9 cellular contexts compared by ENCODE assay signal in the genomic region with DNA sequence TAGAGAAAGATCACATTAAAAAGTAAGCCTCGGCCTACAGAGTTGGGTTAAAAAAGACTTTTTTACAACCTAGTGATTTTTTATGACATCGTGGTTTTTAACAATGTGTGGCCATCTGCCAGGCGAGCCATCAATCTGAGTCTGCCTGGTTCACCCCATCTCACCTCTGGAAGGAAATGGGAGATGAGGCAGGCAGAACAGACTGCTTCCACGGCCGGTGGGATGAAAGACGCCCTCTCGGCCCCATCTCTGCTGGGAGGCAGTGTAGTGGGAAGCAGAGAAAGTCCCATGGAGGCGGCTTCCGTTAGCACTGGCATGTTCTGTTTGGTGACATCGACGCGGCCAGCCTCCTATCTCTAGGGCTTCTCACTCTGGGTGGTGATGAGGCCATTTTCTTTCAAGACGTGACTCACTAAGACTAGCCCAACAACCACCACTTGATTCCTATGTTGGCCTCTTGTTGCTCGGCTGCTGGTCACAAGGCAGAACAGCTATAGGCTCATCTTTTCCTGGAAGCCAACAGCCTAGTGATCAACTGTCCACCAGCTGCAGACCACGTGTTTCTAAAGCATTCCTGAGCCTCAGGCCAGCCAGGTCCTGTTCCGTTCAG.
DNase-seq lines count a peak whose midpoint lies in the region; ATAC-seq, FAIRE-seq and TF ChIP-seq lines count a peak whose summit lies in the region.
"Had no signal": no experiment of that assay in that cellular context is flagged by ENCODE, and none has a peak within 500 bp of the region (broad histone marks: within the 10 kb centered on the region; RNA-seq: fewer than 3 reads in every experiment).

No MANE protein-coding gene starts in this region.

- no peak for TF ChIP-seq RAD21 in K562 (CRISPR knock-in tag; conservative IDR thresholded peaks at IDR 0.05 in 1 of 2, IDR thresholded peaks at IDR 0.05 in 1 of 2)

- H2AFZ ChIP-seq in K562 (ENCODE audit: low read depth, low read length): no peak overlapping the region

- ATAC-seq in K562 (peak; percentile 35; the same call in 1 of the 3 replicates), thoracic aorta (ENCODE audit: insufficient number of reproducible peaks, low FRiP score, low read depth) (no peak), HG03457 (IDR thresholded peaks at IDR 0.05; ENCODE audit: unreplicated experiment) (no peak), HG03045 (IDR thresholded peaks at IDR 0.05; ENCODE audit: unreplicated experiment) (no peak)

- in situ Hi-C loops in K562 (cut with MboI): no loop called here

- FAIRE-seq in K562 (lab: Jason Lieb, UNC): no peak

- TF ChIP-seq POLR2A in K562 (conservative IDR thresholded peaks at IDR 0.05): no peak

- CTCF ChIA-PET in K562 (lab: Yijun Ruan, JAX; ENCODE audit: low intra/inter-chr PET ratio): no interaction called here

- H3K27me3 ChIP-seq in K562 (ENCODE audit: control insufficient read depth in 2 of 2, insufficient read depth in 2 of 2, low read length in 2 of 2): peaks cover 18 to 31% of the 10 kb centered on the region in 2 experiments
- H3K27me3 ChIP-seq in thoracic aorta (replicated peaks; ENCODE audit: insufficient read depth): no peaks in the 10 kb centered on the region

- H3K9me1 ChIP-seq in K562 (ENCODE audit: control insufficient read depth, insufficient read depth, low read length): no peaks in the 10 kb centered on the region

- no peaks in the 10 kb centered on the region for H4K20me1 ChIP-seq in K562 (replicated peaks; ENCODE audit: control insufficient read depth, insufficient read depth, low read length)

- WGBS in K562 (ENCODE audit: insufficient coverage, low coverage, missing lambda C conversion rate): 5% methylated on average over 16 of the region's 16 CpGs

- no peak overlapping the region for H3K27ac ChIP-seq in K562 (ENCODE audit: extremely low read depth, low read depth, low read length)
- H3K27ac ChIP-seq in thoracic aorta: peak overlapping the region; percentile 44 to 51

- intact Hi-C loops in K562 (cut with micrococcal nuclease): no loop called here

- TF ChIP-seq CTCF in K562 (IDR thresholded peaks at IDR 0.05 in 2 of 3, conservative IDR thresholded peaks at IDR 0.05 in 1 of 3; ENCODE audit: insufficient read depth in 2 of 3, low read depth in 1 of 3, low read length in 3 of 3): no peak
- TF ChIP-seq CTCF in thoracic aorta (IDR thresholded peaks at IDR 0.05): no peak

- H3K9me3 ChIP-seq in K562 (replicated peaks; ENCODE audit: control insufficient read depth, insufficient read depth, low read depth, low read length) (no peaks in the 10 kb centered on the region), thoracic aorta (no peaks in the 10 kb centered on the region)

- H3K9ac ChIP-seq in K562 (ENCODE audit: insufficient read depth in 1 of 2, low read depth in 2 of 2, low read length in 2 of 2): no peak overlapping the region

- no peaks in the 10 kb centered on the region; a peak in 2 of 5 replicates for H3K4me1 ChIP-seq in K562 (replicated peaks in 1 of 2; ENCODE audit: control insufficient read depth in 2 of 2, insufficient read depth in 2 of 2, low read length in 2 of 2)
- peaks cover 10 to 55% of the 10 kb centered on the region in 2 donors for H3K4me1 ChIP-seq in thoracic aorta (ENCODE audit: control insufficient read depth in 1 of 2, low read depth in 2 of 2)

- no peaks in the 10 kb centered on the region for H3K79me2 ChIP-seq in K562 (ENCODE audit: control insufficient read depth, insufficient read depth, low read length)

- H3K36me3 ChIP-seq in K562 (ENCODE audit: control insufficient read depth, insufficient read depth, low read length): no peaks in the 10 kb centered on the region
- H3K36me3 ChIP-seq in thoracic aorta: no peaks in the 10 kb centered on the region

- POLR2A ChIA-PET in K562 (lab: Yijun Ruan, JAX): interaction anchor here (1.0 kb wide), 1 partner anchor 14 kb away, joined by 3 read pairs; no protein-coding TSS in a partner anchor

- BruUV-seq in K562 (replicated peaks; lab: Mats Ljungman, UMichigan): no TSS peak

- no peak overlapping the region for H3K4me3 ChIP-seq in K562
- H3K4me3 ChIP-seq in thoracic aorta: no peak overlapping the region

- no peak overlapping the region for H3K4me2 ChIP-seq in K562 (ENCODE audit: insufficient read depth, low read length)

- no peak for TF ChIP-seq EP300 in K562 (IDR thresholded peaks at IDR 0.05; ENCODE audit: low read length)

- peak; percentile 17 for DNase-seq in HuH-7 (ENCODE audit: low spot score)
- peak in 1 of 4 experiments; percentile 9 for DNase-seq in K562 (ENCODE audit: extremely low read depth in 1 of 4, low spot score in 3 of 4)
- peak; percentile 79 for DNase-seq in kidney glomerular epithelial cell (lab: John Stamatoyannopoulos, UW)
- DNase-seq in thoracic aorta (ENCODE audit: low spot score): no peak
- DNase-seq in middle frontal gyrus (ENCODE audit: extremely low spot score, low spot score): no peak
- DNase-seq: activated CD4-positive, alpha-beta T cell treated with anti-CD3 and anti-CD28 coated beads, Interleukin-2, amount 10 ng/mL, durations not matched to agents 7 days and 5 days; stimulated activated naive CD8-positive, alpha-beta T cell treated with anti-CD3 and anti-CD28 coated beads, Interleukin-15, Interleukin-2, amounts not matched to agents 100 U/mL and 50 U/mL, for 24 hours had no signal

TF ChIP-seq in K562, 482 proteins besides CTCF, POLR2A, EP300 and RAD21 (continues in another document):
- TF ChIP-seq, protein P1, sequence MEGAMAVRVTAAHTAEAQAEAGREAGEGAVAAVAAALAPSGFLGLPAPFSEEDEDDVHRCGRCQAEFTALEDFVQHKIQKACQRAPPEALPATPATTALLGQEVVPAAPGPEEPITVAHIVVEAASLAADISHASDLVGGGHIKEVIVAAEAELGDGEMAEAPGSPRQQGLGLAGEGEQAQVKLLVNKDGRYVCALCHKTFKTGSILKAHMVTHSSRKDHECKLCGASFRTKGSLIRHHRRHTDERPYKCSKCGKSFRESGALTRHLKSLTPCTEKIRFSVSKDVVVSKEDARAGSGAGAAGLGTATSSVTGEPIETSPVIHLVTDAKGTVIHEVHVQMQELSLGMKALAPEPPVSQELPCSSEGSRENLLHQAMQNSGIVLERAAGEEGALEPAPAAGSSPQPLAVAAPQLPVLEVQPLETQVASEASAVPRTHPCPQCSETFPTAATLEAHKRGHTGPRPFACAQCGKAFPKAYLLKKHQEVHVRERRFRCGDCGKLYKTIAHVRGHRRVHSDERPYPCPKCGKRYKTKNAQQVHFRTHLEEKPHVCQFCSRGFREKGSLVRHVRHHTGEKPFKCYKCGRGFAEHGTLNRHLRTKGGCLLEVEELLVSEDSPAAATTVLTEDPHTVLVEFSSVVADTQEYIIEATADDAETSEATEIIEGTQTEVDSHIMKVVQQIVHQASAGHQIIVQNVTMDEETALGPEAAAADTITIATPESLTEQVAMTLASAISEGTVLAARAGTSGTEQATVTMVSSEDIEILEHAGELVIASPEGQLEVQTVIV (CRISPR knock-in tag; IDR thresholded peaks at IDR 0.05; ENCODE audit: borderline replicate concordance): no peak
- TF ChIP-seq ZNF311 (CRISPR knock-in tag; IDR thresholded peaks at IDR 0.05) (peak; percentile 15; the same call in 1 of the 2 replicates), FOSL1 (tag; conservative IDR thresholded peaks at IDR 0.05) (peak; percentile 31; the same call in 1 of the 2 replicates)

Comparison
In these comparisons a context has a peak if more than half of its experiments do, and no peak if none do; other contexts are left out.
1. DNase-seq: peak in HuH-7 (single experiment) and kidney glomerular epithelial cell (single experiment); none in thoracic aorta (single experiment) and middle frontal gyrus (single experiment).